Comparison of ENCODE assay signal across 14 cellular contexts in the genomic region with DNA sequence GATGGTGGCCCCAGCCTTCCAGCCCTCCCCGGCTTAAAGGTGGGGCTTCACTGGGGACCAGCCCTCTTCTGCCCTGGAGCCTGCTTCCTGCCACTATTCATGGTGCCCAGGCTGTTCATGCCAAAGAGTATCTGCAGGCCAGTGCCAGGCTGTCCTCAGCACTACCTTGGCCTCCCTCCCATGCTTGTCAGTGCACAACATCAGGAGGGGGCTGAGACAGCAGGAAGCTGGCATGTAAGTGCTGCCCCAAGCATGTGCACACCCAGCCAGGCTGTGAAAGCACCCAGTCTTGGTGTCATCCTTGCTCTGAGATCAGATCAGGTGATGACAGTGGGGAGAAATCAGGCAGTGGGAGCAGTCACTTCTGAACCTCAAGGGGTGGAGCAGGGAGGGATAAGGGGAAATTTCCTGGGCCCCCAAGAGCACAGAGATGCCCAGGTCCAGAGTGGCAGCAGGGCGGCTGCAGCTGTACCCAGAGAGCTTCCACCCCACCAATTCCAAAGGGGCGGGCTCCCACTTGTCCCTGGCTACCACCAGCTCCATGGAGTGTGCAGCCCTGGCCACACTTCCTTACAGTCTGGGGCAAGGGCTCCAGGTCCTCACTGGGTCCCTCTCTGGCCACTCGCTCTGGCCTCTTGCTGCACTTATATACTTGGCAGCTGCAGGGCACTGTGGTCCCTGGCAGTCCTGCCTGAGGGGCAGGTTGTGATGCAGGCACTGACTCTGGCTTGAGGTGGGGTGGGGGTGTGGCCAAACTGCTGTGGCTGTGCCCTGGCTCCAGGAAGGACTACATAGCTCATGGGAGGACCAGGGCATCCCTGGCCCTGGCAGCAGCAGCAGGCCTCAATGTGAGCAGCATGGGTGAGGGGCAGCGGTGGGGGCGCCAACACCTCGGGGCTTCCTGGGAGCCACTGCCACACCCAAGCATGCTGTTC.
"Had no signal": no experiment of that assay in that cellular context is flagged by ENCODE, and none has a peak within 500 bp of the region (broad histone marks: within the 10 kb centered on the region; RNA-seq: fewer than 3 reads in every experiment).

No MANE protein-coding gene starts in this region.

- H3K36me3 ChIP-seq: brain microvascular endothelial cell, colonic mucosa, stomach had no signal

- H3K27ac ChIP-seq: brain microvascular endothelial cell, colonic mucosa, stomach, VCaP had no signal

- H3K4me3 ChIP-seq: colonic mucosa, lung, stomach had no signal

- DNase-seq: activated CD4-positive, alpha-beta T cell treated with anti-CD3 and anti-CD28 coated beads for 1 hour; activated CD4-positive, alpha-beta T cell treated with anti-CD3 and anti-CD28 coated beads, Interleukin-2, amount 50 U/mL, for 48 hours; aorta; brain microvascular endothelial cell; colonic mucosa; nephron progenitor cell; small intestine; stimulated activated CD4-positive, alpha-beta T cell treated with anti-CD3 and anti-CD28 coated beads, Interleukin-15, amount 100 ng/mL, for 24 hours; stimulated activated CD4-positive, alpha-beta T cell treated with anti-CD3 and anti-CD28 coated beads, Interleukin-2, amount 100 ng/mL, for 48 hours; stomach; T-helper 17 cell; trophoblast cell had no signal

- H3K27me3 ChIP-seq: brain microvascular endothelial cell, colonic mucosa, stomach had no signal

- H3K9me3 ChIP-seq: colonic mucosa had no signal

- ATAC-seq: T-helper 17 cell had no signal

- H3K4me1 ChIP-seq: colonic mucosa had no signal
